22 cellular contexts compared by ENCODE assay signal in the genomic region with DNA sequence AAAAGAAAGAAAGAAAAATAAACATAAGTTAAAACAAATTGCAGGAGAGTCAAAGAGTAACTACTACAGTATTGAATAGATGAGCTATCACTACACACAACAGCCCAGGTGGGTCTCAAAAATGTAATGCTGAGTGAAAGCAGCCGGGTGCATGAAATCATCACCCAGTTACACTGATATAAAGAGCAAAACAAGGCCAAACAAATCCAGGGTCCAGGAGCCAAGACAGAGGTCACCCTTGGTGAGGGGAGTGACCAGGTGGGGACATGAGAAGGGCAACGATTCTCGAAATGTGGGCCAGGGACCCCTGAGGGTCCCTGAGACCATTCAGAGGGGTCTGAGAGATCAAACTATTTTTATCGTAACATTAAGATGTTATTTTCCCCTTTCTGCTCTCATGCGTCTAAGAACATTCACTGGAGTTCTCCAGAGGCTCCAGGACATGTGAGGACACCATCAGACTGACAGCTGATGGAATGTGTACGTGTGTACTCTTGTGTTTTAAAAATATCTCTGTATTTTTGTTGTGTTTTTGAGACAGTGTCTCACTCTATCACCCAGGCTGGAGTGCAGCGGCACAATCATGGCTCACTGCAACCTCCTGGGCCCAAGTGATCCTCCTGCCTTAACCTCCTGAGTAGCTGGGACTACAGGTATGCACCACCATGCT. TPM values are rescaled to one million over a fixed set of nuclear protein-coding genes. Genes with fewer than 3 reads are reported as not detected.
DNase-seq lines count a peak whose midpoint lies in the region; ATAC-seq and TF ChIP-seq lines count a peak whose summit lies in the region.
"Had no signal": no experiment of that assay in that cellular context is flagged by ENCODE, and none has a peak within 500 bp of the region (broad histone marks: within the 10 kb centered on the region; RNA-seq: fewer than 3 reads in every experiment).

No MANE protein-coding gene starts in this region.

- H4K5ac ChIP-seq in H9 (ENCODE audit: insufficient read length, low read depth, low read length): no peak overlapping the region

- H3K56ac ChIP-seq in H9 (ENCODE audit: insufficient read length, low read depth, low read length): no peak overlapping the region

- ATAC-seq in central memory CD8-positive, alpha-beta T cell (replicated peaks; ENCODE audit: extremely low read depth, poor library complexity, severe bottlenecking): no peak
- ATAC-seq in right cardiac atrium: peak; percentile 29 to 39
- no peak for ATAC-seq in gastrocnemius medialis
- no peak for ATAC-seq in HG03196 (IDR thresholded peaks at IDR 0.05; ENCODE audit: unreplicated experiment)
- no peak for ATAC-seq in HG03460 (IDR thresholded peaks at IDR 0.05; ENCODE audit: unreplicated experiment)
- ATAC-seq: CD8-positive, alpha-beta T cell had no signal

- no peak overlapping the region for H2BK15ac ChIP-seq in H9 (ENCODE audit: low read depth, low read length)

- H3K4me1 ChIP-seq in H9 (ENCODE audit: insufficient read depth, low read length) (no peaks in the 10 kb centered on the region), right cardiac atrium (ENCODE audit: control insufficient read depth, insufficient read depth, low read length) (no peaks in the 10 kb centered on the region), gastrocnemius medialis (no peaks in the 10 kb centered on the region)
- H3K4me1 ChIP-seq: HAP-1, Peyer's patch had no signal

- no peak overlapping the region for H3K18ac ChIP-seq in H9 (ENCODE audit: insufficient read length, low read depth, low read length)

- no peak overlapping the region for H4K91ac ChIP-seq in H9 (ENCODE audit: insufficient read length, low read depth, low read length)

- H2BK5ac ChIP-seq in H9 (ENCODE audit: insufficient read length, low read length): no peak overlapping the region

- H3K4me3 Mint-ChIP-seq in H9: peak overlapping the region in 1 of 2 experiments; percentile 58; a peak in 1 of 5 replicates
- no peak overlapping the region for H3K4me3 Mint-ChIP-seq in central memory CD8-positive, alpha-beta T cell
- H3K4me3 Mint-ChIP-seq: CD8-positive, alpha-beta T cell had no signal

- H3K79me1 ChIP-seq in H9 (ENCODE audit: insufficient read depth, low read depth, low read length, poor library complexity, severe bottlenecking): no peaks in the 10 kb centered on the region

- H3K9me3 ChIP-seq in H9 (ENCODE audit: control insufficient read depth, low read depth, low read length): no peaks in the 10 kb centered on the region
- H3K9me3 ChIP-seq in right cardiac atrium (ENCODE audit: control insufficient read depth, low read length): no peaks in the 10 kb centered on the region
- H3K9me3 ChIP-seq in gastrocnemius medialis: no peaks in the 10 kb centered on the region
- H3K9me3 ChIP-seq: HAP-1, Peyer's patch had no signal

- H3K27me3 ChIP-seq in H9 (ENCODE audit: insufficient read depth, low read length) (no peaks in the 10 kb centered on the region), right cardiac atrium (ENCODE audit: control insufficient read depth, insufficient read depth) (no peaks in the 10 kb centered on the region), gastrocnemius medialis (no peaks in the 10 kb centered on the region)
- H3K27me3 ChIP-seq: Peyer's patch had no signal

- no peaks in the 10 kb centered on the region; the same call in 1 of the 2 replicates for H3K27me3 Mint-ChIP-seq in H9 (ENCODE audit: low read depth)
- no peaks in the 10 kb centered on the region for H3K27me3 Mint-ChIP-seq in central memory CD8-positive, alpha-beta T cell

- H3K27ac Mint-ChIP-seq in H9: peak overlapping the region; percentile 29 to 68 (median 64); a peak in 3 of 7 replicates
- H3K27ac Mint-ChIP-seq in central memory CD8-positive, alpha-beta T cell (ENCODE audit: low read depth): peak overlapping the region; percentile 41
- H3K27ac Mint-ChIP-seq: CD8-positive, alpha-beta T cell had no signal

- no peak overlapping the region for H2BK120ac ChIP-seq in H9 (ENCODE audit: low read depth, low read length, poor library complexity, severe bottlenecking)

- H3K27ac ChIP-seq in H9 (ENCODE audit: insufficient read length, low read depth, low read length): no peak overlapping the region
- H3K27ac ChIP-seq in right cardiac atrium (ENCODE audit: low read length): peak overlapping the region; percentile 86
- H3K27ac ChIP-seq in gastrocnemius medialis: peak overlapping the region; percentile 18 to 67 (median 44)
- H3K27ac ChIP-seq: GM23248, KMS-11, Peyer's patch had no signal

- peaks cover 31 to 69% (median 67%) of the 10 kb centered on the region in 3 experiments for H3K36me3 Mint-ChIP-seq in H9 (ENCODE audit: insufficient read depth in 1 of 3, low read depth in 3 of 3)
- H3K36me3 Mint-ChIP-seq in central memory CD8-positive, alpha-beta T cell (ENCODE audit: insufficient read depth): peaks cover 40% of the 10 kb centered on the region

- H2AK5ac ChIP-seq in H9 (ENCODE audit: insufficient read length, low read length): no peak overlapping the region

- TF ChIP-seq CTCF in H9 (conservative IDR thresholded peaks at IDR 0.05) (no peak), gastrocnemius medialis (IDR thresholded peaks at IDR 0.05 in 4 of 5, conservative IDR thresholded peaks at IDR 0.05 in 1 of 5) (no peak)

- no peak overlapping the region for H2BK20ac ChIP-seq in H9 (ENCODE audit: low read depth, low read length, poor library complexity, severe bottlenecking)

- DNase-seq in H9: no peak
- no peak for DNase-seq in central memory CD8-positive, alpha-beta T cell (ENCODE audit: low spot score in 2 of 2)
- no peak for DNase-seq in right cardiac atrium
- DNase-seq in gastrocnemius medialis: no peak
- no peak for DNase-seq in activated T-cell treated with anti-CD3 and anti-CD28 coated beads, Interleukin-2, amount 50 U/mL, for 1 hour
- DNase-seq: AML-193; C1 segment of cervical spinal cord; Calu3; CD8-positive, alpha-beta T cell; DMS153; GM23248; IMR-90; NCI-H1092 treated with DMSO at 0.1 percent for 48 hours; NCI-H2029 treated with DMSO at 0.1 percent for 48 hours; NCI-H226; NCI-H510A treated with DMSO at 0.1 percent for 48 hours; NCI-H748 treated with DMSO at 0.1 percent for 48 hours; Peyer's patch had no signal

- WGBS in H9 (ENCODE audit: extremely low coverage, insufficient read length, low lambda C conversion rate): no CpG with 5 or more reads among the region's 7 CpGs
- WGBS in right cardiac atrium: 64% methylated on average over 7 of the region's 7 CpGs

- no peak overlapping the region for H4K8ac ChIP-seq in H9 (replicated peaks; ENCODE audit: insufficient read length, low read depth, low read length)

- no peaks in the 10 kb centered on the region for H4K20me1 ChIP-seq in H9 (ENCODE audit: control insufficient read depth, insufficient read depth, insufficient read length)

- TF ChIP-seq POLR2A in gastrocnemius medialis (IDR thresholded peaks at IDR 0.05): no peak

- H3K23me2 ChIP-seq in H9 (ENCODE audit: insufficient read length, low read depth, low read length, poor library complexity, severe bottlenecking): no peaks in the 10 kb centered on the region

- in situ Hi-C loops in gastrocnemius medialis (cut with MboI; ENCODE audit: low sequenced_read_pairs in 4 of 4): no loop called here

- intact Hi-C loops in right cardiac atrium (cut with DNase I): no loop called here
- intact Hi-C loops in gastrocnemius medialis (cut with DNase I; ENCODE audit: low total_unique reads): no loop called here

- H3K4me3 ChIP-seq in right cardiac atrium (ENCODE audit: low read length) (no peak overlapping the region), gastrocnemius medialis (no peak overlapping the region)
- H3K4me3 ChIP-seq: GM23248, HAP-1, Peyer's patch had no signal

- no peak overlapping the region for H3K4ac ChIP-seq in H9 (ENCODE audit: low read depth, low read length)

- no peak overlapping the region for H3K23ac ChIP-seq in H9 (ENCODE audit: insufficient read length, low read depth, low read length)

- H3K36me3 ChIP-seq in gastrocnemius medialis: peaks cover 0 to 56% of the 10 kb centered on the region in 2 donors

- H3K4me1 Mint-ChIP-seq in H9: peaks cover 5 to 10% of the 10 kb centered on the region in 2 experiments; a peak in 3 of 4 replicates
- no peaks in the 10 kb centered on the region for H3K4me1 Mint-ChIP-seq in central memory CD8-positive, alpha-beta T cell

- no peak overlapping the region for H3K14ac ChIP-seq in H9 (ENCODE audit: insufficient read depth, low read length)

- H3T11ph ChIP-seq in H9 (ENCODE audit: low read length): no peak overlapping the region

- no peak overlapping the region for H2BK12ac ChIP-seq in H9 (ENCODE audit: insufficient read length, low read depth, low read length)

- H3K79me2 ChIP-seq in H9 (ENCODE audit: insufficient read depth, low read length): no peaks in the 10 kb centered on the region

- H2AFZ ChIP-seq in H9 (ENCODE audit: low read length): no peak overlapping the region
- H2AFZ ChIP-seq: GM23248 had no signal

- no peaks in the 10 kb centered on the region for H3K9me3 Mint-ChIP-seq in H9
- no peaks in the 10 kb centered on the region for H3K9me3 Mint-ChIP-seq in central memory CD8-positive, alpha-beta T cell
- H3K9me3 Mint-ChIP-seq: CD8-positive, alpha-beta T cell had no signal

- H3K4me2 ChIP-seq in H9 (ENCODE audit: insufficient read depth, insufficient read length, low read length): no peak overlapping the region
- H3K4me2 ChIP-seq: KMS-11 had no signal

- H3K9ac ChIP-seq in H9 (ENCODE audit: extremely low read depth, insufficient read length, low read length): no peak overlapping the region
- H3K9ac ChIP-seq: GM23248, KMS-11 had no signal

RNA-seq across cellular contexts. Expression of gene COQ8B, which starts 10.6 kb away (rescaled TPM):
- 40.5 and 42.0 TPM in 2 replicates for total RNA-seq in H9 (2021)
- 10 to 100 TPM; 22.8 to 34.0 (median 29.0) TPM for total RNA-seq in right cardiac atrium
- polyA plus RNA-seq in right cardiac atrium: 23.8 TPM
- 10 to 100 TPM; 14.9 to 30.7 (median 20.2) TPM for total RNA-seq in gastrocnemius medialis

RNA-seq across cellular contexts. Expression of gene ITPKC, which starts 10.8 kb away (rescaled TPM):
- total RNA-seq in H9 (2021) (11.2 and 11.8 TPM in 2 replicates), right cardiac atrium (10 to 100 TPM in 2 of 4 donors, 1 to 10 TPM in 2; 7.6 to 15.8 (median 10.8) TPM), gastrocnemius medialis (10 to 100 TPM; 14.9 to 34.5 (median 21.8) TPM)
- polyA plus RNA-seq in right cardiac atrium: 13.4 TPM

RNA-seq across cellular contexts. Expression of gene NUMBL, which starts 15.6 kb away (rescaled TPM):
- total RNA-seq in H9 (2021): 32.6 and 34.5 TPM in 2 replicates
- total RNA-seq in right cardiac atrium: 10 to 100 TPM; 18.6 to 22.9 (median 20.4) TPM
- 12.4 TPM for polyA plus RNA-seq in right cardiac atrium
- total RNA-seq in gastrocnemius medialis: 10 to 100 TPM in 3 of 4 donors, 1 to 10 TPM in 1; 5.5 to 16.7 (median 14.1) TPM

RNA-seq across cellular contexts. Expression of gene ACTMAP, which starts 44.2 kb away (rescaled TPM):
- total RNA-seq in H9 (2021) (27.7 and 31.5 TPM in 2 replicates), right cardiac atrium (1 to 10 TPM; 4.5 to 6.1 (median 5.1) TPM), gastrocnemius medialis (10 to 100 TPM in 1 of 4 donors, 1 to 10 TPM in 3; 4.2 to 14.6 (median 6.2) TPM)
- 5.1 TPM for polyA plus RNA-seq in right cardiac atrium

RNA-seq across cellular contexts. Expression of gene SNRPA, which starts 44.9 kb away (rescaled TPM):
- total RNA-seq in H9 (2021) (199 and 225 TPM in 2 replicates), right cardiac atrium (10 to 100 TPM; 32.3 to 44.9 (median 39.5) TPM), gastrocnemius medialis (10 to 100 TPM; 24.3 to 35.2 (median 27.3) TPM)
- 27.0 TPM for polyA plus RNA-seq in right cardiac atrium

Comparison
In these comparisons a context has a peak if more than half of its experiments do, and no peak if none do; other contexts are left out.
1. ATAC-seq: peak in right cardiac atrium (2 of 2); none in central memory CD8-positive, alpha-beta T cell (single experiment), gastrocnemius medialis (0 of 2), HG03196 (single experiment) and HG03460 (single experiment).